ENCODE assay signal across 2 cellular contexts in genomic region chr14:76109087-76109880, GRCh38.
A peak's percentile ranks its signal among the peaks of the same experiment; 100 is the strongest.
TF ChIP-seq lines count a peak whose summit lies in the region.

No MANE protein-coding gene starts in this region.

TF ChIP-seq in Ishikawa, 13 proteins besides CTCF, POLR2A, EP300 and RAD21:
- peak; percentile 43 for TF ChIP-seq NFIC (IDR thresholded peaks at IDR 0.05)
- TF ChIP-seq TCF12 (IDR thresholded peaks at IDR 0.05; ENCODE audit: low read depth), result no peak
TF ChIP-seq in Ishikawa: peak in this region for 1.

TF ChIP-seq in H1, 55 proteins besides CTCF, POLR2A, EP300 and RAD21:
- TF ChIP-seq RFX5 (IDR thresholded peaks at IDR 0.05; ENCODE audit: borderline replicate concordance, low read depth, low read length) (no peak), ASH2L (IDR thresholded peaks at IDR 0.05; ENCODE audit: low read length) (no peak), CREB1 (IDR thresholded peaks at IDR 0.05) (no peak), CHD2 (IDR thresholded peaks at IDR 0.05; ENCODE audit: low read length) (no peak)
